Comparison of ENCODE assay signal across 9 cellular contexts in the genomic region with DNA sequence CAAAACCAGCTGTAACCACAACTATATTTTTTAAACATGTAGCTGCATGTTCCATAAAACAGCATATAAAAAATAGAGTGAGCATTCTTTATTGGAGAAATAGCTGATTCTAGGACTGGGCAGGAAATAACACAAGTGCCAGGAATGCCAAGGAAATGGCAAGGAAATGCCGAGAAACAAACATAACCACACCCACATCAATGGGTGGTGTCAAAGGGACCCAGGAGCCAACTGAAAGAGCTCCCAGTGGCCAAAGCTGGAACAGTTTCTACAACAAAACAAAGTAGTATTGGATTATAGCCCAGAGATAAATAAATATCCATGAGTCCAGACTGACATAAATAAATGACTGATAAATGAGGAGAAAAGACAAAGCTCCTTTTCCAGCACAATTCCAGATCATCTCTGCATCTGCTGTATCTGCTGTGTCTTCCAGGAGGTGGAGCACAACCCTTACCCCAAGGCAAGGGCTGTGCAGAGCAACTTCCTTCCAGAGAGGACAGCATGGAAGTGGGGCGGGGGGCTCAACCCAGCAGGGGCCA. TPM values are rescaled to one million over a fixed set of nuclear protein-coding genes. Genes with fewer than 3 reads are reported as not detected.
DNase-seq lines count a peak whose midpoint lies in the region; ATAC-seq and TF ChIP-seq lines count a peak whose summit lies in the region.
"Had no signal": no experiment of that assay in that cellular context is flagged by ENCODE, and none has a peak within 500 bp of the region (broad histone marks: within the 10 kb centered on the region; RNA-seq: fewer than 3 reads in every experiment).

No MANE protein-coding gene starts in this region.

- no peaks in the 10 kb centered on the region for H3K9me3 ChIP-seq in CD4-positive, alpha-beta T cell (ENCODE audit: control insufficient read depth, low read length)
- no peaks in the 10 kb centered on the region for H3K9me3 ChIP-seq in Loucy (ENCODE audit: insufficient read depth, low read depth, low read length)

- no peaks in the 10 kb centered on the region for H3K9me2 ChIP-seq in Loucy (replicated peaks; ENCODE audit: low read depth, low read length)

- H3K4me3 Mint-ChIP-seq in CD4-positive, alpha-beta T cell: no peak overlapping the region
- H3K4me3 Mint-ChIP-seq in neural crest cell: no peak overlapping the region
- no peak overlapping the region for H3K4me3 Mint-ChIP-seq in activated T-helper 1 cell treated with anti-CD3 and anti-CD28 coated beads, Interleukin-12 subunit alpha, Interleukin-12 subunit beta, Interleukin-2, Interleukin-4 antibody, amounts not matched to agents 30 ng/mL and 10 ng/mL and 1 ng/mL, durations not matched to agents 14 hours and 24 hours and 36 hours
- H3K4me3 Mint-ChIP-seq: activated naive CD4-positive, alpha-beta T cell treated with anti-CD3 and anti-CD28 coated beads for 36 hours had no signal

- intact Hi-C loops in CD4-positive, alpha-beta T cell (cut with DNase I, micrococcal nuclease): loop anchor here in 1 of 2 experiments (2.0 kb wide), 1 partner anchor 14 kb away; no protein-coding TSS in a partner anchor
- intact Hi-C loops in activated T-helper 1 cell treated with anti-CD3 and anti-CD28 coated beads, Interleukin-12 subunit alpha, Interleukin-12 subunit beta, Interleukin-2, Interleukin-4 antibody, amounts not matched to agents 30 ng/mL and 10 ng/mL and 1 ng/mL, durations not matched to agents 14 hours and 24 hours and 36 hours (cut with micrococcal nuclease): no loop called here

- no peak overlapping the region for H3K9ac ChIP-seq in Loucy (ENCODE audit: low read depth, low read length, poor library complexity, severe bottlenecking)

- H3K27me3 Mint-ChIP-seq in CD4-positive, alpha-beta T cell: no peaks in the 10 kb centered on the region
- H3K27me3 Mint-ChIP-seq in neural crest cell (ENCODE audit: low read depth): no peaks in the 10 kb centered on the region
- peaks cover 3% of the 10 kb centered on the region for H3K27me3 Mint-ChIP-seq in activated T-helper 1 cell treated with anti-CD3 and anti-CD28 coated beads, Interleukin-12 subunit alpha, Interleukin-12 subunit beta, Interleukin-2, Interleukin-4 antibody, amounts not matched to agents 30 ng/mL and 10 ng/mL and 1 ng/mL, durations not matched to agents 14 hours and 24 hours and 36 hours (ENCODE audit: insufficient read depth)

- H3K4me2 ChIP-seq in Loucy (ENCODE audit: low read depth, low read length, poor library complexity, severe bottlenecking): no peak overlapping the region

- H3K27ac Mint-ChIP-seq in CD4-positive, alpha-beta T cell: no peak overlapping the region
- H3K27ac Mint-ChIP-seq in neural crest cell (ENCODE audit: unreplicated experiment): no peak overlapping the region
- H3K27ac Mint-ChIP-seq in activated T-helper 1 cell treated with anti-CD3 and anti-CD28 coated beads, Interleukin-12 subunit alpha, Interleukin-12 subunit beta, Interleukin-2, Interleukin-4 antibody, amounts not matched to agents 30 ng/mL and 10 ng/mL and 1 ng/mL, durations not matched to agents 14 hours and 24 hours and 36 hours: no peak overlapping the region
- H3K27ac Mint-ChIP-seq: activated naive CD4-positive, alpha-beta T cell treated with anti-CD3 and anti-CD28 coated beads for 36 hours had no signal

- no peaks in the 10 kb centered on the region for H3K36me3 Mint-ChIP-seq in CD4-positive, alpha-beta T cell (ENCODE audit: low read depth)
- no peaks in the 10 kb centered on the region for H3K36me3 Mint-ChIP-seq in neural crest cell (ENCODE audit: low read depth)
- peaks cover 4% of the 10 kb centered on the region for H3K36me3 Mint-ChIP-seq in activated T-helper 1 cell treated with anti-CD3 and anti-CD28 coated beads, Interleukin-12 subunit alpha, Interleukin-12 subunit beta, Interleukin-2, Interleukin-4 antibody, amounts not matched to agents 30 ng/mL and 10 ng/mL and 1 ng/mL, durations not matched to agents 14 hours and 24 hours and 36 hours (ENCODE audit: low read depth)

- no peaks in the 10 kb centered on the region for H3K36me3 ChIP-seq in Loucy (ENCODE audit: insufficient read depth, low read length)

- CTCF ChIA-PET in CD4-positive, alpha-beta T cell (lab: Charles Lee): interaction anchor here (0.7 to 1.7 kb wide), 7 partner anchors 22 to 36 kb away, joined by 3 to 9 read pairs (median 4); no protein-coding TSS in a partner anchor

- no peak overlapping the region for H3K4me3 ChIP-seq in Loucy (ENCODE audit: low read length, poor library complexity, severe bottlenecking)
- no peak overlapping the region for H3K4me3 ChIP-seq in choroid plexus epithelial cell (ENCODE audit: low read depth, low read length)

- H3K9me3 Mint-ChIP-seq in CD4-positive, alpha-beta T cell: no peaks in the 10 kb centered on the region
- H3K9me3 Mint-ChIP-seq in neural crest cell: no peaks in the 10 kb centered on the region
- H3K9me3 Mint-ChIP-seq in activated T-helper 1 cell treated with anti-CD3 and anti-CD28 coated beads, Interleukin-12 subunit alpha, Interleukin-12 subunit beta, Interleukin-2, Interleukin-4 antibody, amounts not matched to agents 30 ng/mL and 10 ng/mL and 1 ng/mL, durations not matched to agents 14 hours and 24 hours and 36 hours: no peaks in the 10 kb centered on the region
- H3K9me3 Mint-ChIP-seq: activated naive CD4-positive, alpha-beta T cell treated with anti-CD3 and anti-CD28 coated beads for 36 hours had no signal

- no peak for DNase-seq in CD4-positive, alpha-beta T cell
- DNase-seq in choroid plexus epithelial cell (ENCODE audit: low read depth) (peak; percentile 60), neural crest cell (ENCODE audit: low read depth, low spot score) (no peak), GM10266 (ENCODE audit: extremely low spot score) (no peak), NOMO-1 (lab: John Stamatoyannopoulos, UW; ENCODE audit: unreplicated experiment in 2 of 2) (no peak)
- no peak for DNase-seq in activated T-helper 1 cell treated with anti-CD3 and anti-CD28 coated beads, Interleukin-12 subunit alpha, Interleukin-12 subunit beta, Interleukin-2, Interleukin-4 antibody, amounts not matched to agents 30 ng/mL and 10 ng/mL and 1 ng/mL, durations not matched to agents 14 hours and 24 hours and 36 hours (ENCODE audit: low spot score)
- DNase-seq: activated naive CD4-positive, alpha-beta T cell treated with anti-CD3 and anti-CD28 coated beads for 36 hours had no signal

- H4K20me1 ChIP-seq in Loucy (ENCODE audit: insufficient read depth, low read length, poor library complexity, severe bottlenecking): no peaks in the 10 kb centered on the region

- H2AFZ ChIP-seq in Loucy (ENCODE audit: low read length): no peak overlapping the region

- peak; percentile 63 for ATAC-seq in CD4-positive, alpha-beta T cell (ENCODE audit: poor library complexity)
- no peak for ATAC-seq in GM21381 (IDR thresholded peaks at IDR 0.05; ENCODE audit: unreplicated experiment)

- TF ChIP-seq CTCF in CD4-positive, alpha-beta T cell (IDR thresholded peaks at IDR 0.05): no peak
- peak; percentile 57 for TF ChIP-seq CTCF in Loucy (conservative IDR thresholded peaks at IDR 0.05; ENCODE audit: low read length)
- peak; percentile 41 for TF ChIP-seq CTCF in choroid plexus epithelial cell (conservative IDR thresholded peaks at IDR 0.05; ENCODE audit: low read depth, low read length)
- TF ChIP-seq CTCF in neural crest cell (conservative IDR thresholded peaks at IDR 0.05): peak; percentile 27
- TF ChIP-seq CTCF in GM10266 (IDR thresholded peaks at IDR 0.05; ENCODE audit: control insufficient read depth, insufficient read depth, low read depth, missing control alignments): no peak

- H3K79me2 ChIP-seq in Loucy (ENCODE audit: insufficient read depth, low read length): peaks cover 56% of the 10 kb centered on the region; the same call in 1 of the 2 replicates

- POLR2A ChIA-PET in CD4-positive, alpha-beta T cell (lab: Charles Lee): interaction anchor here (1.6 kb wide), 1 partner anchor 19 kb away, joined by 6 read pairs; no protein-coding TSS in a partner anchor

- no peaks in the 10 kb centered on the region for H3K27me3 ChIP-seq in CD4-positive, alpha-beta T cell (ENCODE audit: control insufficient read depth, insufficient read depth, low read length)
- H3K27me3 ChIP-seq in Loucy (ENCODE audit: insufficient read depth, low read length, poor library complexity, severe bottlenecking): no peaks in the 10 kb centered on the region

- peaks cover 74% of the 10 kb centered on the region for H3K4me1 Mint-ChIP-seq in CD4-positive, alpha-beta T cell (ENCODE audit: low read depth)
- peaks cover 24% of the 10 kb centered on the region for H3K4me1 Mint-ChIP-seq in neural crest cell
- peaks cover 65% of the 10 kb centered on the region for H3K4me1 Mint-ChIP-seq in activated T-helper 1 cell treated with anti-CD3 and anti-CD28 coated beads, Interleukin-12 subunit alpha, Interleukin-12 subunit beta, Interleukin-2, Interleukin-4 antibody, amounts not matched to agents 30 ng/mL and 10 ng/mL and 1 ng/mL, durations not matched to agents 14 hours and 24 hours and 36 hours (ENCODE audit: low read depth)

- peaks cover 47% of the 10 kb centered on the region for H3K4me1 ChIP-seq in Loucy (ENCODE audit: insufficient read depth, low read length, poor library complexity, severe bottlenecking)

- H3F3A ChIP-seq in Loucy (ENCODE audit: low read depth): no peaks in the 10 kb centered on the region; the same call in 1 of the 2 replicates

- no peak overlapping the region for H3K27ac ChIP-seq in CD4-positive, alpha-beta T cell (ENCODE audit: low read depth, low read length)

RNA-seq across cellular contexts. Expression of a gene that starts 28.1 kb away (rescaled TPM):
- total RNA-seq in CD4-positive, alpha-beta T cell: 10 to 100 TPM; 27.5 to 28.6 TPM
- total RNA-seq in neural crest cell: 14.4 and 21.0 TPM in 2 replicates
- total RNA-seq in activated T-helper 1 cell treated with anti-CD3 and anti-CD28 coated beads, Interleukin-12 subunit alpha, Interleukin-12 subunit beta, Interleukin-2, Interleukin-4 antibody, amounts not matched to agents 30 ng/mL and 10 ng/mL and 1 ng/mL, durations not matched to agents 14 hours and 24 hours and 36 hours: 24.8 and 25.9 TPM in 2 replicates

Comparison
In these comparisons a context has a peak if more than half of its experiments do, and no peak if none do; other contexts are left out.
1. CTCF ChIP-seq: peak in Loucy (single experiment), choroid plexus epithelial cell (single experiment) and neural crest cell (single experiment); none in CD4-positive, alpha-beta T cell (single experiment) and GM10266 (single experiment).